In genomic region chr17:77432791-77433190, GRCh38 we compare ENCODE assay signal across 13 cellular contexts.
DNase-seq lines count a peak whose midpoint lies in the region; ATAC-seq and TF ChIP-seq lines count a peak whose summit lies in the region.
"Had no signal": no experiment of that assay in that cellular context is flagged by ENCODE, and none has a peak within 500 bp of the region (broad histone marks: within the 10 kb centered on the region; RNA-seq: fewer than 3 reads in every experiment).

No MANE protein-coding gene starts in this region.

- CTCF ChIA-PET in T-cell (lab: Charles Lee), result interaction anchor here in 1 of 2 donors (0.6 kb wide), 1 partner anchor 17 kb away, joined by 3 read pairs; no protein-coding TSS in a partner anchor

- H3K27me3 Mint-ChIP-seq in T-cell, result no peaks in the 10 kb centered on the region
- H3K27me3 Mint-ChIP-seq: natural killer cell treated with Interleukin-12 subunit alpha and Interleukin-12 subunit beta and Interleukin-15 and Interleukin-18, amount 100 ng/mL, for 72 hours had no signal

- TF ChIP-seq POLR2A in gastroesophageal sphincter (IDR thresholded peaks at IDR 0.05) (no peak), stomach (IDR thresholded peaks at IDR 0.05) (no peak), esophagus squamous epithelium (IDR thresholded peaks at IDR 0.05) (no peak)

- H3K4me3 ChIP-seq in cardiac muscle cell, result no peak overlapping the region
- no peak overlapping the region for H3K4me3 ChIP-seq in right atrium auricular region
- H3K4me3 ChIP-seq in gastroesophageal sphincter, result no peak overlapping the region
- no peak overlapping the region for H3K4me3 ChIP-seq in stomach
- H3K4me3 ChIP-seq in esophagus squamous epithelium, result no peak overlapping the region
- H3K4me3 ChIP-seq: colonic mucosa had no signal

- no peaks in the 10 kb centered on the region for H3K27me3 ChIP-seq in cardiac muscle cell
- H3K27me3 ChIP-seq in right atrium auricular region, result no peaks in the 10 kb centered on the region
- H3K27me3 ChIP-seq in gastroesophageal sphincter, result no peaks in the 10 kb centered on the region
- no peaks in the 10 kb centered on the region for H3K27me3 ChIP-seq in stomach
- no peaks in the 10 kb centered on the region for H3K27me3 ChIP-seq in esophagus squamous epithelium
- H3K27me3 ChIP-seq: colonic mucosa had no signal

- ATAC-seq in T-cell (replicated peaks in 1 of 4), result no peak
- ATAC-seq in gastroesophageal sphincter, result no peak
- no peak for ATAC-seq in GM21447 (IDR thresholded peaks at IDR 0.05; ENCODE audit: unreplicated experiment)
- ATAC-seq: natural killer cell treated with Interleukin-12 subunit alpha and Interleukin-12 subunit beta and Interleukin-15 and Interleukin-18, amount 100 ng/mL, for 72 hours; PC-3 had no signal

- H3K36me3 ChIP-seq in cardiac muscle cell, result no peaks in the 10 kb centered on the region
- H3K36me3 ChIP-seq in right atrium auricular region, result no peaks in the 10 kb centered on the region
- no peaks in the 10 kb centered on the region for H3K36me3 ChIP-seq in gastroesophageal sphincter
- peaks cover 0 to 18% (median 3%) of the 10 kb centered on the region in 4 donors for H3K36me3 ChIP-seq in stomach
- peaks cover 0 to 14% (median 0%) of the 10 kb centered on the region in 3 donors for H3K36me3 ChIP-seq in esophagus squamous epithelium
- H3K36me3 ChIP-seq: colonic mucosa had no signal

- H3K4me3 Mint-ChIP-seq in T-cell, result peak overlapping the region; percentile 72 to 92 (median 91)
- H3K4me3 Mint-ChIP-seq: natural killer cell treated with Interleukin-12 subunit alpha and Interleukin-12 subunit beta and Interleukin-15 and Interleukin-18, amount 100 ng/mL, for 72 hours had no signal

- H3K4me1 Mint-ChIP-seq in T-cell, result peaks cover 91 to 97% (median 95%) of the 10 kb centered on the region in 3 donors

- DNase-seq in cardiac muscle cell (ENCODE audit: low read depth in 1 of 2, low spot score in 1 of 2) (no peak), right atrium auricular region (ENCODE audit: low spot score) (no peak), T-cell (peak in 2 of 34 experiments; percentile 38 to 46), stomach (no peak), esophagus squamous epithelium (lab: John Stamatoyannopoulos, UW) (no peak), SW 1271 (lab: John Stamatoyannopoulos, UW) (no peak)
- DNase-seq: AML-193, colonic mucosa, MM.1S, PC-3 had no signal

- H3K9me3 Mint-ChIP-seq in T-cell, result no peaks in the 10 kb centered on the region
- H3K9me3 Mint-ChIP-seq: natural killer cell treated with Interleukin-12 subunit alpha and Interleukin-12 subunit beta and Interleukin-15 and Interleukin-18, amount 100 ng/mL, for 72 hours had no signal

- TF ChIP-seq EP300 in gastroesophageal sphincter (IDR thresholded peaks at IDR 0.05), result no peak
- no peak for TF ChIP-seq EP300 in stomach (IDR thresholded peaks at IDR 0.05)

- no peaks in the 10 kb centered on the region for H3K9me3 ChIP-seq in cardiac muscle cell (ENCODE audit: low read depth)
- no peaks in the 10 kb centered on the region for H3K9me3 ChIP-seq in right atrium auricular region
- no peaks in the 10 kb centered on the region for H3K9me3 ChIP-seq in gastroesophageal sphincter
- H3K9me3 ChIP-seq in stomach, result no peaks in the 10 kb centered on the region
- no peaks in the 10 kb centered on the region for H3K9me3 ChIP-seq in esophagus squamous epithelium
- H3K9me3 ChIP-seq: colonic mucosa had no signal

- POLR2A ChIA-PET in T-cell (lab: Charles Lee), result no interaction called here

- H3K4me1 ChIP-seq in cardiac muscle cell (ENCODE audit: low read depth), result peaks cover 63% of the 10 kb centered on the region
- H3K4me1 ChIP-seq in right atrium auricular region, result peaks cover 0 to 89% of the 10 kb centered on the region in 2 donors
- H3K4me1 ChIP-seq in gastroesophageal sphincter, result peaks cover 10 to 100% (median 83%) of the 10 kb centered on the region in 3 donors
- peaks cover 83 to 98% (median 87%) of the 10 kb centered on the region in 4 donors for H3K4me1 ChIP-seq in stomach
- H3K4me1 ChIP-seq in esophagus squamous epithelium, result peaks cover 74 to 100% (median 82%) of the 10 kb centered on the region in 3 donors

- intact Hi-C loops in stomach (cut with DNase I; ENCODE audit: low total_unique reads), result loop anchor here (5.0 kb wide), 1 partner anchor 60 kb away; no protein-coding TSS in a partner anchor
- intact Hi-C loops in esophagus squamous epithelium (cut with DNase I), result loop anchor here (5.0 kb wide), 1 partner anchor 60 kb away; no protein-coding TSS in a partner anchor

- TF ChIP-seq CTCF in cardiac muscle cell (IDR thresholded peaks at IDR 0.05; ENCODE audit: low read depth, low read length) (no peak), right atrium auricular region (IDR thresholded peaks at IDR 0.05) (no peak), gastroesophageal sphincter (IDR thresholded peaks at IDR 0.05) (no peak), stomach (IDR thresholded peaks at IDR 0.05) (no peak), esophagus squamous epithelium (IDR thresholded peaks at IDR 0.05) (no peak)

- 60% methylated on average over 1 of the region's 10 CpGs; no CpG with 5 or more reads in 1 of the 2 donors for WGBS in gastroesophageal sphincter (ENCODE audit: low coverage in 1 of 2), 2 donors
- 69 to 78% (median 75%) methylated on average over 5 to 10 of the region's 10 CpGs for WGBS in stomach, 5 donors
- WGBS in esophagus squamous epithelium, 2 donors, result 72 to 89% methylated on average over 5 to 7 of the region's 10 CpGs

- H3K36me3 Mint-ChIP-seq in T-cell, result peaks cover 10% of the 10 kb centered on the region
- H3K36me3 Mint-ChIP-seq: natural killer cell treated with Interleukin-12 subunit alpha and Interleukin-12 subunit beta and Interleukin-15 and Interleukin-18, amount 100 ng/mL, for 72 hours had no signal

- H3K27ac ChIP-seq in cardiac muscle cell, result peak overlapping the region; percentile 76
- no peak overlapping the region for H3K27ac ChIP-seq in right atrium auricular region
- H3K27ac ChIP-seq in gastroesophageal sphincter, result peak overlapping the region in 3 of 4 donors; percentile 48 to 96 (median 91)
- peak overlapping the region in 3 of 5 donors; percentile 10 to 93 (median 55) for H3K27ac ChIP-seq in stomach
- peak overlapping the region in 2 of 4 donors; percentile 29 to 31 for H3K27ac ChIP-seq in esophagus squamous epithelium
- H3K27ac ChIP-seq: colonic mucosa had no signal

- H3K27ac Mint-ChIP-seq in T-cell, result peak overlapping the region; percentile 88 to 91

Comparison
In these comparisons a context has a peak if more than half of its experiments do, and no peak if none do; other contexts are left out.
1. H3K27ac ChIP-seq: peak in cardiac muscle cell (single experiment), gastroesophageal sphincter (3 of 4) and stomach (3 of 5); none in right atrium auricular region (0 of 2).